8 cellular contexts compared by ENCODE assay signal in genomic region chr2:121530563-121531334, GRCh38. TPM values are rescaled to one million over a fixed set of nuclear protein-coding genes. Genes with fewer than 3 reads are reported as not detected.
DNase-seq lines count a peak whose midpoint lies in the region; ATAC-seq and TF ChIP-seq lines count a peak whose summit lies in the region.

Gene RNU4ATAC (plus strand): TSS chr2:121530880.

- H3K4me2 ChIP-seq in GM23338 (peak within 1 kb of the TSS; percentile 85), neural cell (ENCODE audit: low read length) (peak within 1 kb of the TSS; percentile 94)

- H3K27me3 ChIP-seq in GM23338 (ENCODE audit: insufficient read depth) (no peaks in the 10 kb centered on the region), neural cell (ENCODE audit: insufficient read depth, low read depth, low read length) (no peaks in the 10 kb centered on the region), stomach (no peaks in the 10 kb centered on the region)

- peak within 1 kb of the TSS; percentile 73 for H3K4me3 ChIP-seq in GM23338
- H3K4me3 ChIP-seq in fibroblast of villous mesenchyme (ENCODE audit: low read depth, low read length), result peak within 1 kb of the TSS; percentile 85
- H3K4me3 ChIP-seq in neural cell (ENCODE audit: low read length), result peak within 1 kb of the TSS; percentile 94
- peak within 1 kb of the TSS; percentile 66 to 85 (median 74) for H3K4me3 ChIP-seq in stomach

- H3K27ac ChIP-seq in GM23338 (ENCODE audit: low read depth) (peak within 1 kb of the TSS; percentile 98), RWPE1 (peak within 1 kb of the TSS; percentile 100), neural cell (ENCODE audit: low read length) (peak within 1 kb of the TSS; percentile 89), stomach (peak within 1 kb of the TSS; percentile 91 to 98 (median 95))

- peak; percentile 82 for TF ChIP-seq RAD21 in neural cell (conservative IDR thresholded peaks at IDR 0.05)

- H3K4me1 ChIP-seq in GM23338 (ENCODE audit: insufficient read depth), result peaks cover 26% of the 10 kb centered on the region
- peaks cover 12 to 72% (median 47%) of the 10 kb centered on the region in 4 donors for H3K4me1 ChIP-seq in stomach

- 0 to 1% (median 1%) methylated on average over 47 of the region's 47 CpGs for WGBS in stomach, 5 donors

- peak; percentile 96 for DNase-seq in ELF-1 (ENCODE audit: low read depth, low spot score)
- peak; percentile 93 for DNase-seq in GM23338 (ENCODE audit: low spot score)
- peak; percentile 99 for DNase-seq in LHCN-M2 (ENCODE audit: low read depth)
- DNase-seq in RWPE1 (ENCODE audit: low spot score), result peak; percentile 93
- peak; percentile 79 for DNase-seq in activated effector memory CD4-positive, alpha-beta T cell treated with Interleukin-2 at 50 U/mL for 16 hours
- DNase-seq in fibroblast of villous mesenchyme (ENCODE audit: low read depth), result peak; percentile 100
- DNase-seq in stomach, result peak; percentile 86

- H3F3A ChIP-seq in GM23338 (replicated peaks; ENCODE audit: low read depth) (no peaks in the 10 kb centered on the region), neural cell (ENCODE audit: insufficient read depth, low read length, poor library complexity, severe bottlenecking) (no peaks in the 10 kb centered on the region)

- H3K9ac ChIP-seq in neural cell (ENCODE audit: low read length), result peak within 1 kb of the TSS; percentile 74

- POLR2A ChIA-PET in RWPE1 (lab: Yijun Ruan, JAX; ENCODE audit: low non-redundant PET), result interaction anchor here (0.5 to 1.3 kb wide), 3 partner anchors 118 to 119 kb away, joined by 3 to 8 read pairs (median 7); partner anchors contain the start of gene CLASP1

- H3K36me3 ChIP-seq in GM23338 (ENCODE audit: insufficient read depth) (peaks cover 4% of the 10 kb centered on the region; the same call in 1 of the 2 replicates), neural cell (ENCODE audit: insufficient read depth, low read length) (peaks cover 4% of the 10 kb centered on the region), stomach (peaks cover 0 to 6% (median 6%) of the 10 kb centered on the region in 4 donors)

- ATAC-seq in GM23338, result peak; percentile 75

- TF ChIP-seq EP300 in neural cell (conservative IDR thresholded peaks at IDR 0.05; ENCODE audit: poor library complexity, severe bottlenecking) (peak; percentile 80), stomach (IDR thresholded peaks at IDR 0.05) (peak; percentile 65)

- H4K20me1 ChIP-seq in GM23338 (replicated peaks; ENCODE audit: insufficient read depth) (peaks cover 3% of the 10 kb centered on the region; the same call in 1 of the 2 replicates), neural cell (ENCODE audit: insufficient read depth) (peaks cover 4% of the 10 kb centered on the region)

- peaks cover 11% of the 10 kb centered on the region for H3K36me3 Mint-ChIP-seq in GM23338 (ENCODE audit: low read depth)

- intact Hi-C loops in stomach (cut with DNase I; ENCODE audit: low total_unique reads), result no loop called here

- H2AFZ ChIP-seq in GM23338 (peak within 1 kb of the TSS; percentile 78; the same call in 1 of the 2 replicates), neural cell (ENCODE audit: low read depth, low read length) (peak within 1 kb of the TSS; percentile 28)

- H3K4me1 Mint-ChIP-seq in GM23338, result peaks cover 49% of the 10 kb centered on the region

- TF ChIP-seq POLR2A in stomach (IDR thresholded peaks at IDR 0.05), result peak in 3 of 4 donors; percentile 96 to 100 (median 100)

- peaks cover 63% of the 10 kb centered on the region for H3K79me2 ChIP-seq in GM23338 (replicated peaks; ENCODE audit: insufficient read depth)
- peaks cover 52% of the 10 kb centered on the region for H3K79me2 ChIP-seq in neural cell (replicated peaks; ENCODE audit: insufficient read depth, low read length)

- TF ChIP-seq CTCF in GM23338 (conservative IDR thresholded peaks at IDR 0.05; ENCODE audit: low read depth in 2 of 2) (peak; percentile 53 to 79), RWPE1 (conservative IDR thresholded peaks at IDR 0.05; ENCODE audit: low read depth) (peak; percentile 59), fibroblast of villous mesenchyme (IDR thresholded peaks at IDR 0.05; ENCODE audit: insufficient read depth, low read depth, low read length) (peak; percentile 57), neural cell (IDR thresholded peaks at IDR 0.05; ENCODE audit: poor library complexity, severe bottlenecking) (peak; percentile 87), stomach (IDR thresholded peaks at IDR 0.05) (peak in 5 of 7 experiments; percentile 46 to 84 (median 60))

- H3K9me2 ChIP-seq in GM23338 (ENCODE audit: insufficient read depth), result no peaks in the 10 kb centered on the region
- no peaks in the 10 kb centered on the region for H3K9me2 ChIP-seq in neural cell (ENCODE audit: insufficient read depth, low read length)

- peak within 1 kb of the TSS; percentile 97 for H3K27ac Mint-ChIP-seq in GM23338

- H3K9me3 Mint-ChIP-seq in GM23338, result no peaks in the 10 kb centered on the region

- H3K27me3 Mint-ChIP-seq in GM23338 (ENCODE audit: insufficient read depth, low read depth, poor library complexity), result peaks cover 7% of the 10 kb centered on the region

- CTCF ChIA-PET in RWPE1 (lab: Yijun Ruan, JAX), result interaction anchor here (0.6 to 1.0 kb wide), 10 partner anchors 44 to 1108 kb away, joined by 3 to 11 read pairs (median 3); partner anchors contain the start of gene CLASP1

- peak within 1 kb of the TSS; percentile 86 for H3K4me3 Mint-ChIP-seq in GM23338

- H3K9me3 ChIP-seq in neural cell (ENCODE audit: low read length) (no peaks in the 10 kb centered on the region), stomach (no peaks in the 10 kb centered on the region)

TF ChIP-seq in GM23338, 12 proteins besides CTCF, POLR2A, EP300 and RAD21 (continues in another document):
- TF ChIP-seq STAT1 (IDR thresholded peaks at IDR 0.05; ENCODE audit: unreplicated experiment) (no peak), POLR2AphosphoS5 (IDR thresholded peaks at IDR 0.05; ENCODE audit: low read depth) (peak; percentile 100), CREB1 (CRISPR knock-in tag; IDR thresholded peaks at IDR 0.05; ENCODE audit: low read depth) (peak; percentile 45; the same call in 1 of the 2 replicates), EZH2 (IDR thresholded peaks at IDR 0.05; ENCODE audit: low read depth, unreplicated experiment) (no peak), ZNF331 (CRISPR knock-in tag; IDR thresholded peaks at IDR 0.05; ENCODE audit: low read depth) (no peak), JUNB (IDR thresholded peaks at IDR 0.05; ENCODE audit: unreplicated experiment) (no peak)

TF ChIP-seq in neural cell, 6 proteins besides CTCF, POLR2A, EP300 and RAD21:
- peak; percentile 58 for TF ChIP-seq MXI1 (conservative IDR thresholded peaks at IDR 0.05; ENCODE audit: poor library complexity, severe bottlenecking)
- TF ChIP-seq EZH2 (IDR thresholded peaks at IDR 0.05; ENCODE audit: borderline replicate concordance, insufficient read depth, low read length, poor library complexity, severe bottlenecking), result no peak
- TF ChIP-seq REST (IDR thresholded peaks at IDR 0.05; ENCODE audit: borderline replicate concordance), result peak; percentile 6
- TF ChIP-seq TAF1 (IDR thresholded peaks at IDR 0.05; ENCODE audit: low read depth), result no peak
- TF ChIP-seq SMC3 (conservative IDR thresholded peaks at IDR 0.05; ENCODE audit: poor library complexity), result peak; percentile 76
- peak; percentile 99 for TF ChIP-seq POLR2AphosphoS5 (IDR thresholded peaks at IDR 0.05)

RNA-seq across cellular contexts. Expression of gene RNU4ATAC, which starts in this region (rescaled TPM):
- total RNA-seq in GM23338 (2014; rRNA removed; shearing (Covaris generic)), result not detected in 2 replicates
- polyA plus RNA-seq in GM23338 (2016; fragmentation: Nextera tagmentation; extraction: Ambion mirVana), result 9.5 TPM in 1 of 2 replicates, not detected in the other
- under 0.01 TPM in 1 of 2 replicates, not detected in the other for total RNA-seq in LHCN-M2 (2014; rRNA removed)
- polyA plus RNA-seq in LHCN-M2 (2012), result not detected
- under 0.01 TPM in 2 replicates for total RNA-seq in fibroblast of villous mesenchyme
- polyA plus RNA-seq in neural cell, result not detected in 2 replicates
- polyA minus RNA-seq in neural cell, result not detected in 2 replicates
- under 1 TPM in 1 of 5 donors, not detected in 4; under 0.01 TPM for total RNA-seq in stomach
- not detected for polyA plus RNA-seq in stomach

Comparison
In these comparisons a context has a peak if more than half of its experiments do, and no peak if none do; other contexts are left out.
1. Peak in every context shown above with its lines: DNase-seq, ATAC-seq, H3K4me3 ChIP-seq and H3K27ac ChIP-seq.
2. Peak in DNase-seq in LHCN-M2; RNA of the gene not detected or under 1 TPM.
3. Peak in DNase-seq and H3K4me3 ChIP-seq in fibroblast of villous mesenchyme; RNA of the gene not detected or under 1 TPM.
4. Peak in DNase-seq, H3K4me3 ChIP-seq and H3K27ac ChIP-seq in stomach; RNA of the gene not detected or under 1 TPM.